Comparison of ENCODE assay signal across 7 cellular contexts in genomic region chr19:17394891-17395415, GRCh38. TPM values are rescaled to one million over a fixed set of nuclear protein-coding genes. Genes with fewer than 3 reads are reported as not detected.
DNase-seq lines count a peak whose midpoint lies in the region; ATAC-seq and TF ChIP-seq lines count a peak whose summit lies in the region.
"Had no signal": no experiment of that assay in that cellular context is flagged by ENCODE, and none has a peak within 500 bp of the region (broad histone marks: within the 10 kb centered on the region; RNA-seq: fewer than 3 reads in every experiment).

No MANE protein-coding gene starts in this region.

- intact Hi-C loops in Calu3 (cut with micrococcal nuclease; ENCODE audit: unreplicated experiment): no loop called here
- intact Hi-C loops in left colon (cut with DNase I, micrococcal nuclease): loop anchor here in 1 of 2 donors (10.0 kb wide), 1 partner anchor 70 kb away; the partner anchor contains the start of gene NXNL1
- intact Hi-C loops in uterus (cut with DNase I; ENCODE audit: low total_unique reads): no loop called here

- DNase-seq in Calu3 (peak; percentile 44), NCI-H510A (lab: John Stamatoyannopoulos, UW) (peak; percentile 48), left colon (peak in 1 of 2 donors; percentile 78), uterus (peak in 1 of 2 donors; percentile 70)
- DNase-seq in activated effector memory CD4-positive, alpha-beta T cell treated with anti-CD3 and anti-CD28 coated beads, Interleukin-2, amount 50 U/mL, for 16 hours: peak; percentile 90

- ATAC-seq in left colon (peak; percentile 29), HG03108 (IDR thresholded peaks at IDR 0.05; ENCODE audit: unreplicated experiment) (no peak)

- H3K27ac Mint-ChIP-seq in Calu3 (ENCODE audit: unreplicated experiment): no peak overlapping the region

- no peak overlapping the region for H3K27ac ChIP-seq in uterus
- H3K27ac ChIP-seq: SJSA1 had no signal

- CTCF ChIA-PET in Calu3 (lab: Charles Lee): interaction anchor here (0.7 kb wide), 1 partner anchor 711 kb away, joined by 3 read pairs; no protein-coding TSS in a partner anchor

- H3K4me1 ChIP-seq in uterus: no peaks in the 10 kb centered on the region

- H3K36me3 ChIP-seq in uterus: no peaks in the 10 kb centered on the region
- H3K36me3 ChIP-seq: SJSA1 had no signal

- no peak for TF ChIP-seq POLR2A in uterus (IDR thresholded peaks at IDR 0.05)

- no peaks in the 10 kb centered on the region for H3K4me1 Mint-ChIP-seq in Calu3 (ENCODE audit: low read depth, unreplicated experiment)

- BruUV-seq in Calu3 (replicated peaks; lab: Mats Ljungman, UMichigan): no TSS peak

- H3K4me3 ChIP-seq in uterus: no peak overlapping the region
- H3K4me3 ChIP-seq: SJSA1 had no signal

- H3K27me3 Mint-ChIP-seq in Calu3 (ENCODE audit: unreplicated experiment): no peaks in the 10 kb centered on the region

- H3K4me3 Mint-ChIP-seq in Calu3 (ENCODE audit: low read depth, unreplicated experiment): no peak overlapping the region

- H3K9me3 ChIP-seq in uterus: no peaks in the 10 kb centered on the region
- H3K9me3 ChIP-seq: SJSA1 had no signal

- no peaks in the 10 kb centered on the region for H3K9me3 Mint-ChIP-seq in Calu3 (ENCODE audit: low read depth, unreplicated experiment)

- no peaks in the 10 kb centered on the region for H3K36me3 Mint-ChIP-seq in Calu3 (ENCODE audit: insufficient read depth, unreplicated experiment)

- TF ChIP-seq CTCF in Calu3 (IDR thresholded peaks at IDR 0.05; ENCODE audit: unreplicated experiment) (peak; percentile 60), uterus (IDR thresholded peaks at IDR 0.05) (peak; percentile 40 to 76 (median 62))

- H3K27me3 ChIP-seq in uterus: no peaks in the 10 kb centered on the region

RNA-seq across cellular contexts. Expression of gene CCDC194, which starts 1.0 kb away (rescaled TPM):
- total RNA-seq in Calu3 (2022): not detected in 2 replicates
- total RNA-seq in left colon: under 1 TPM; 0.40 to 0.50 TPM
- total RNA-seq in uterus: 1 to 10 TPM in 1 of 4 donors, not detected in 3; 2.5 TPM
- total RNA-seq: SJSA1 had no signal

RNA-seq across cellular contexts. Expression of gene BST2, which starts 10.5 kb away (rescaled TPM):
- total RNA-seq in Calu3 (2022) (0.94 and 10.4 TPM in 2 replicates), left colon (10 to 100 TPM; 14.8 to 27.5 TPM), uterus (100 to 1,000 TPM in 3 of 4 donors, 10 to 100 TPM in 1; 84.6 to 267 (median 195) TPM)

RNA-seq across cellular contexts. Expression of gene PLVAP, which starts 17.8 kb away (rescaled TPM):
- total RNA-seq in Calu3 (2022) (not detected in 2 replicates), left colon (10 to 100 TPM; 38.2 to 42.1 TPM), uterus (100 to 1,000 TPM in 2 of 4 donors, 10 to 100 TPM in 1, 1 to 10 TPM in 1; 4.7 to 204 (median 87.4) TPM)
- total RNA-seq: SJSA1 had no signal

RNA-seq across cellular contexts. Expression of gene MVB12A, which starts 24.9 kb away (rescaled TPM):
- 35.6 and 41.1 TPM in 2 replicates for total RNA-seq in Calu3 (2022)
- total RNA-seq in left colon: 10 to 100 TPM; 54.4 to 60.7 TPM
- total RNA-seq in uterus: 10 to 100 TPM in 3 of 4 donors, 1 to 10 TPM in 1; 3.8 to 46.7 (median 26.5) TPM

RNA-seq across cellular contexts. Expression of gene TMEM221, which starts 53.5 kb away (rescaled TPM):
- total RNA-seq in Calu3 (2022): 0.32 and 0.59 TPM in 2 replicates
- under 1 TPM in 1 of 2 donors, not detected in 1; 0.18 TPM for total RNA-seq in left colon
- total RNA-seq in uterus: 10 to 100 TPM in 1 of 4 donors, 1 to 10 TPM in 2, not detected in 1; 2.2 to 16.5 (median 3.9) TPM
- total RNA-seq: SJSA1 had no signal
